ENCODE assay signal across 8 cellular contexts in genomic region chr7:37448637-37449331, GRCh38. TPM values are rescaled to one million over a fixed set of nuclear protein-coding genes. Genes with fewer than 3 reads are reported as not detected.
A peak's percentile ranks its signal among the peaks of the same experiment; 100 is the strongest.
DNase-seq lines count a peak whose midpoint lies in the region; ATAC-seq and TF ChIP-seq lines count a peak whose summit lies in the region.

ELMO1 (minus strand) TSS chr7:37448864; CDS start chr7:37342690, 106,174 bp downstream.

- intact Hi-C loops in CD14-positive monocyte (cut with micrococcal nuclease) = loop anchor here (1.0 to 5.0 kb wide), 3 partner anchors 23 to 94 kb away; no protein-coding TSS in a partner anchor

- TF ChIP-seq POLR2A in Raji (IDR thresholded peaks at IDR 0.05; ENCODE audit: insufficient read depth, low read depth, low read length) = 0 out of 2 replicates have a peak, but pooled peaks have one; percentile 23

- no peaks in the 10 kb centered on the region for H3K27me3 ChIP-seq in neutrophil

- no peaks in the 10 kb centered on the region for H3K36me3 ChIP-seq in neutrophil

- peak; percentile 79 for DNase-seq in CD14-positive monocyte (ENCODE audit: low spot score)
- peak; percentile 51 for DNase-seq in activated gamma-delta T cell (lab: John Stamatoyannopoulos, UW)
- DNase-seq in germinal center (ENCODE audit: low spot score) = peak; percentile 85
- DNase-seq in substantia nigra (lab: John Stamatoyannopoulos, UW) = peak in 46 of 49 donors; percentile 11 to 77 (median 60)

- H3K36me3 Mint-ChIP-seq in CD14-positive monocyte = peaks cover 10 to 11% of the 10 kb centered on the region in 2 donors

- peak within 1 kb of the TSS; percentile 88 to 96 for H3K4me3 ChIP-seq in neutrophil (ENCODE audit: low read depth in 1 of 2, low read length in 1 of 2)

- TF ChIP-seq CTCF in CD14-positive monocyte (IDR thresholded peaks at IDR 0.05) (peak; percentile 66), neutrophil (IDR thresholded peaks at IDR 0.05) (peak; percentile 70)

- ATAC-seq in GM19395 (IDR thresholded peaks at IDR 0.05; ENCODE audit: unreplicated experiment) (peak; percentile 97), HG03571 (IDR thresholded peaks at IDR 0.05; ENCODE audit: unreplicated experiment) (peak; percentile 93)

- peak within 1 kb of the TSS; percentile 86 to 98 (median 93) for H3K27ac Mint-ChIP-seq in CD14-positive monocyte

- peak within 1 kb of the TSS; percentile 93 to 96 for H3K4me3 Mint-ChIP-seq in CD14-positive monocyte

- H3K9me3 ChIP-seq in neutrophil = no peaks in the 10 kb centered on the region

- H3K4me1 ChIP-seq in neutrophil (ENCODE audit: control insufficient read depth in 1 of 2, insufficient read depth in 1 of 2, low read depth in 1 of 2, low read length in 1 of 2) = peaks cover 49 to 50% of the 10 kb centered on the region in 2 experiments

- H3K27ac ChIP-seq in neutrophil (peak within 1 kb of the TSS; percentile 96), substantia nigra (ENCODE audit: low read depth, low read length, poor library complexity, severe bottlenecking) (peak within 1 kb of the TSS; percentile 98)

- peaks cover 53% of the 10 kb centered on the region for H3K4me1 Mint-ChIP-seq in CD14-positive monocyte

- peaks cover 0 to 5% (median 2%) of the 10 kb centered on the region in 3 donors for H3K27me3 Mint-ChIP-seq in CD14-positive monocyte (ENCODE audit: low read depth in 3 of 3)

- no peaks in the 10 kb centered on the region for H3K9me3 Mint-ChIP-seq in CD14-positive monocyte

RNA-seq across cellular contexts. Expression of gene ELMO1, which starts in this region (rescaled TPM):
- polyA plus RNA-seq in CD14-positive monocyte = 10 to 100 TPM; 46.6 to 46.7 TPM

Comparison
In these comparisons a context has a peak if more than half of its experiments do, and no peak if none do; other contexts are left out.
1. Peak in every context shown above with its lines: DNase-seq, ATAC-seq, H3K4me3 ChIP-seq and H3K27ac ChIP-seq.